In the genomic region with DNA sequence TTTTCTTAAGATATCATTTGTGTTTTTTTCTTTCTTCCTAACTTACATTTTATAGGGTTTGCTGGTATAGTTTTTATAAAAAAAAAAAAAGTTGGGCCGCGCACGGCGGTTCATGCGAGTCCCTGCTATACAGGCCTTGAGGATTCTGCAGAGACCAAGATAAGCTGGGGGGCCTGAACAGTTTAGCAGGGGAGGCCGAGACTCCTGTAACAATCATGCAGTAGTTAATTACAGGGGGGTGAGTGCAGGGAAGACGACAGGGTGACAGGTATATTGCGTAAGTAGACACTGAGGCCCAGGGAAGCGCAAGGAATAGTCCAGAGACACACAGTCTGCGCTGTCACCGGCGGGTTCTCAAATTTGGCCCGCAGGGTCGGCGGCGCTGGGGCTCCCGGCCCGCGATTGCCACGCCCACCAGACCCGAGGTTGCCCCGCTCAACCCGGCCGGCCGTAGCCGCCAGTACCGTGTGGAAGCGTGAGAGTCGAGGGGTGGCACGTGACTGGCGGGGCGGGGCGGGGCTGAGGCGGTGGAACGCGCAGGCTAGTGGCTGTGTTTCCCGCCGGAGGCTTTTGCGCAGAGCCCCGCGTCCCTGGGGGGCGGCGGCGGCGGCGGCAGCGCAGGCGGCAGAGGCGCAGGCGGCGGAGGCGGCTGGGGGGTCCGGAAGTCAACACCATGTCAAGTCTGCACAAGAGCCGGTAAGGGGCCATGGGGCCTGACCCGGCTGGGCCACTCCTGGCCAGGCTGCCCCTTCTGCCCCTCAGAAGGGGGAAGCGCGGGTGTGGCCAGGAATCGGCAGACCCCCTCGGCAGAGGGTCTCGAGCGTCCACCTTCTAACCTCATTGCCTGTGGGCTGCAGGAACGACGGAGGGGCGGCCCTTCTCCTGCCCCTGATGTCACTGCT, we compare ENCODE assay signal across 8 cellular contexts. TPM values are rescaled to one million over a fixed set of nuclear protein-coding genes. Genes with fewer than 3 reads are reported as not detected.
DNase-seq lines count a peak whose midpoint lies in the region; ATAC-seq and TF ChIP-seq lines count a peak whose summit lies in the region.

A gene with protein sequence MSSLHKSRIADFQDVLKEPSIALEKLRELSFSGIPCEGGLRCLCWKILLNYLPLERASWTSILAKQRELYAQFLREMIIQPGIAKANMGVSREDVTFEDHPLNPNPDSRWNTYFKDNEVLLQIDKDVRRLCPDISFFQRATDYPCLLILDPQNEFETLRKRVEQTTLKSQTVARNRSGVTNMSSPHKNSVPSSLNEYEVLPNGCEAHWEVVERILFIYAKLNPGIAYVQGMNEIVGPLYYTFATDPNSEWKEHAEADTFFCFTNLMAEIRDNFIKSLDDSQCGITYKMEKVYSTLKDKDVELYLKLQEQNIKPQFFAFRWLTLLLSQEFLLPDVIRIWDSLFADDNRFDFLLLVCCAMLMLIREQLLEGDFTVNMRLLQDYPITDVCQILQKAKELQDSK (plus strand): TSS at position 573 of the 902 bp plus-strand sequence. CDS start 101 bp downstream, at position 674.

- DNase-seq in Daoy (ENCODE audit: low read depth), result peak; percentile 92
- DNase-seq in H4 (ENCODE audit: low spot score), result peak; percentile 73
- DNase-seq in activated T-helper 2 cell treated with anti-CD3 and anti-CD28 coated beads, Interferon-gamma antibody, Interleukin-2, Interleukin-4, amounts not matched to agents 10 μg/mL and 5 μg/mL and 100 μg/mL, durations not matched to agents 14 hours and 24 hours and 36 hours (ENCODE audit: low spot score), result peak; percentile 86
- DNase-seq in fibroblast of peridontal ligament (ENCODE audit: extremely low read depth), result peak; percentile 69
- peak; percentile 90 for DNase-seq in natural killer cell
- DNase-seq in stimulated activated naive CD4-positive, alpha-beta T cell (lab: John Stamatoyannopoulos, UW), result peak; percentile 85 to 93 (median 90)

- TF ChIP-seq POLR2A in Raji (IDR thresholded peaks at IDR 0.05; ENCODE audit: insufficient read depth, low read depth, low read length), result peak; percentile 77

- H3F3A ChIP-seq in Loucy (ENCODE audit: low read depth), result no peaks in the 10 kb centered on the region

- H3K27me3 ChIP-seq in Loucy (ENCODE audit: insufficient read depth, low read length, poor library complexity, severe bottlenecking), result no peaks in the 10 kb centered on the region

- H3K9ac ChIP-seq in Loucy (ENCODE audit: low read depth, low read length, poor library complexity, severe bottlenecking), result peak within 1 kb of the TSS; percentile 81

- H3K36me3 ChIP-seq in Loucy (ENCODE audit: insufficient read depth, low read length), result peaks cover 2% of the 10 kb centered on the region; the same call in 1 of the 2 replicates

- H3K27ac Mint-ChIP-seq in activated T-helper 2 cell treated with anti-CD3 and anti-CD28 coated beads, Interferon-gamma antibody, Interleukin-2, Interleukin-4, amounts not matched to agents 10 μg/mL and 5 μg/mL and 100 μg/mL, durations not matched to agents 14 hours and 24 hours and 36 hours, result peak within 1 kb of the TSS; percentile 90
- H3K27ac Mint-ChIP-seq in natural killer cell, result peak within 1 kb of the TSS; percentile 86 to 91

- peaks cover 8% of the 10 kb centered on the region for H3K36me3 Mint-ChIP-seq in activated T-helper 2 cell treated with anti-CD3 and anti-CD28 coated beads, Interferon-gamma antibody, Interleukin-2, Interleukin-4, amounts not matched to agents 10 μg/mL and 5 μg/mL and 100 μg/mL, durations not matched to agents 14 hours and 24 hours and 36 hours (ENCODE audit: low read depth)
- no peaks in the 10 kb centered on the region for H3K36me3 Mint-ChIP-seq in natural killer cell

- H3K27me3 Mint-ChIP-seq in activated T-helper 2 cell treated with anti-CD3 and anti-CD28 coated beads, Interferon-gamma antibody, Interleukin-2, Interleukin-4, amounts not matched to agents 10 μg/mL and 5 μg/mL and 100 μg/mL, durations not matched to agents 14 hours and 24 hours and 36 hours (ENCODE audit: low read depth), result no peaks in the 10 kb centered on the region
- no peaks in the 10 kb centered on the region for H3K27me3 Mint-ChIP-seq in natural killer cell (ENCODE audit: low read depth in 2 of 2)

- H3K9me3 Mint-ChIP-seq in activated T-helper 2 cell treated with anti-CD3 and anti-CD28 coated beads, Interferon-gamma antibody, Interleukin-2, Interleukin-4, amounts not matched to agents 10 μg/mL and 5 μg/mL and 100 μg/mL, durations not matched to agents 14 hours and 24 hours and 36 hours, result no peaks in the 10 kb centered on the region
- no peaks in the 10 kb centered on the region for H3K9me3 Mint-ChIP-seq in natural killer cell

- H3K4me2 ChIP-seq in Loucy (ENCODE audit: low read depth, low read length, poor library complexity, severe bottlenecking), result peak within 1 kb of the TSS; percentile 84

- no peaks in the 10 kb centered on the region for H3K9me3 ChIP-seq in Loucy (ENCODE audit: insufficient read depth, low read depth, low read length)

- peaks cover 6% of the 10 kb centered on the region for H3K4me1 ChIP-seq in Loucy (ENCODE audit: insufficient read depth, low read length, poor library complexity, severe bottlenecking)

- no peaks in the 10 kb centered on the region for H4K20me1 ChIP-seq in Loucy (ENCODE audit: insufficient read depth, low read length, poor library complexity, severe bottlenecking)

- H3K4me3 Mint-ChIP-seq in activated T-helper 2 cell treated with anti-CD3 and anti-CD28 coated beads, Interferon-gamma antibody, Interleukin-2, Interleukin-4, amounts not matched to agents 10 μg/mL and 5 μg/mL and 100 μg/mL, durations not matched to agents 14 hours and 24 hours and 36 hours (ENCODE audit: low read depth), result peak within 1 kb of the TSS; percentile 96
- peak within 1 kb of the TSS; percentile 96 for H3K4me3 Mint-ChIP-seq in natural killer cell

- no peak for TF ChIP-seq CTCF in Loucy (conservative IDR thresholded peaks at IDR 0.05; ENCODE audit: low read length)
- no peak for TF ChIP-seq CTCF in natural killer cell (IDR thresholded peaks at IDR 0.05)

- H3K4me3 ChIP-seq in Loucy (ENCODE audit: low read length, poor library complexity, severe bottlenecking), result peak within 1 kb of the TSS; percentile 96

- intact Hi-C loops in activated T-helper 2 cell treated with anti-CD3 and anti-CD28 coated beads, Interferon-gamma antibody, Interleukin-2, Interleukin-4, amounts not matched to agents 10 μg/mL and 5 μg/mL and 100 μg/mL, durations not matched to agents 14 hours and 24 hours and 36 hours (cut with micrococcal nuclease), result loop anchor here (1.0 kb wide), 3 partner anchors 16 to 95 kb away; a partner anchor contains a TSS
- intact Hi-C loops in natural killer cell (cut with micrococcal nuclease), result loop anchor here (1.0 kb wide), 1 partner anchor 16 kb away; a partner anchor contains a TSS

- H2AFZ ChIP-seq in Loucy (ENCODE audit: low read length), result peak within 1 kb of the TSS; percentile 96

- H3K4me1 Mint-ChIP-seq in activated T-helper 2 cell treated with anti-CD3 and anti-CD28 coated beads, Interferon-gamma antibody, Interleukin-2, Interleukin-4, amounts not matched to agents 10 μg/mL and 5 μg/mL and 100 μg/mL, durations not matched to agents 14 hours and 24 hours and 36 hours (ENCODE audit: low read depth), result peaks cover 20% of the 10 kb centered on the region
- H3K4me1 Mint-ChIP-seq in natural killer cell, result peaks cover 17 to 32% of the 10 kb centered on the region in 2 donors

- peak; percentile 95 to 98 (median 98) for ATAC-seq in natural killer cell

- H3K9me2 ChIP-seq in Loucy (replicated peaks; ENCODE audit: low read depth, low read length), result no peaks in the 10 kb centered on the region

- H3K79me2 ChIP-seq in Loucy (ENCODE audit: insufficient read depth, low read length), result peaks cover 18% of the 10 kb centered on the region; the same call in 1 of the 2 replicates

RNA-seq across cellular contexts. Expression of the gene that starts here (rescaled TPM):
- 12.9 and 13.1 TPM in 2 replicates for total RNA-seq in Daoy (2014; rRNA removed; shearing (Covaris generic))
- 12.0 and 16.6 TPM in 2 replicates for total RNA-seq in H4 (2014; rRNA removed; shearing (Covaris generic))
- 20.5 and 24.2 TPM in 2 replicates for total RNA-seq in activated T-helper 2 cell treated with anti-CD3 and anti-CD28 coated beads, Interferon-gamma antibody, Interleukin-2, Interleukin-4, amounts not matched to agents 10 μg/mL and 5 μg/mL and 100 μg/mL, durations not matched to agents 14 hours and 24 hours and 36 hours
- total RNA-seq in natural killer cell, result 10 to 100 TPM; 31.5 to 34.5 (median 33.7) TPM

Comparison
In these comparisons a context has a peak if more than half of its experiments do, and no peak if none do; other contexts are left out.
1. Peak in every context shown above with its lines: DNase-seq, ATAC-seq and H3K4me3 ChIP-seq.